In the genomic region with DNA sequence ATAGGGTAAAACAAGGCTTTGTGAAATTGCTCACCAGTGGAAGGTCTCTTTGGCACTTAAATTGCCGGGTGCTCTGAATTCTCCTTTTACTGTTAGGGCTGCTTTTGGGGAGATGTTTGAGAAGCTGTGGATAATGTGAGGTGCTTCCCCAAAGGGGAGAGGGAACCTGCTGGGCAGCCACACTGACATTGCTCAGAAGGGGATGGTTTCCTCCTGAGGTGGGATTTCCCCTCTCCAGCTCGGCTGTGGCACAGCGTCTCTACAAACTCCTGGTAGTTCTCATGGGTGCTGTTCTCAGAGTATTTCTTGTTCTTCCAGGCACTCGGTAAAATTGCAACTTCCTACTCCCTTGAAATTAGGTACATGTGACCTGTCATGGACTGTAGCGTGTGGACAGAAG, we compare ENCODE assay signal across 22 cellular contexts.
DNase-seq lines count a peak whose midpoint lies in the region; ATAC-seq and TF ChIP-seq lines count a peak whose summit lies in the region.
"Had no signal": no experiment of that assay in that cellular context is flagged by ENCODE, and none has a peak within 500 bp of the region (broad histone marks: within the 10 kb centered on the region; RNA-seq: fewer than 3 reads in every experiment).

No MANE protein-coding gene starts in this region.

- no peaks in the 10 kb centered on the region for H3K9me3 ChIP-seq in spleen
- H3K9me3 ChIP-seq: thyroid gland had no signal

- TF ChIP-seq CTCF in spleen (IDR thresholded peaks at IDR 0.05 in 8 of 11, conservative IDR thresholded peaks at IDR 0.05 in 3 of 11): no peak

- peaks cover 0 to 43% (median 25%) of the 10 kb centered on the region in 6 donors for H3K4me1 ChIP-seq in spleen
- H3K4me1 ChIP-seq: thyroid gland had no signal

- DNase-seq in activated effector memory CD4-positive, alpha-beta T cell treated with anti-CD3 and anti-CD28 coated beads, Interleukin-2, amount 50 U/mL, for 16 hours: peak; percentile 57
- no peak for DNase-seq in activated effector memory CD4-positive, alpha-beta T cell treated with Interleukin-2 at 50 U/mL for 16 hours
- DNase-seq in spleen (peak; percentile 17), mesenteric fat pad (ENCODE audit: low spot score) (no peak), GF-D8 (lab: John Stamatoyannopoulos, UW) (no peak)
- DNase-seq: activated gamma-delta T cell; amygdala; DMS 273 treated with DMSO at 0.1 percent for 48 hours; effector CD8-positive, alpha-beta T cell; GDM1; GM23248; KBM-7; NCI-H2107; NCI-H524 treated with DMSO at 0.1 percent for 48 hours; PC-9; retina; T-helper 2 cell; thyroid gland had no signal

- no peak for TF ChIP-seq POLR2A in spleen (IDR thresholded peaks at IDR 0.05)

- intact Hi-C loops in spleen (cut with DNase I; ENCODE audit: low total_unique reads): no loop called here

- H3K4me3 ChIP-seq in spleen: no peak overlapping the region
- H3K4me3 ChIP-seq: BLaER1 treated with 17β-estradiol and CSF1 and Interleukin-3, amounts not matched to agents 10 nM and 100 nM; GM23248; PC-9; thyroid gland had no signal

- no peaks in the 10 kb centered on the region for H3K27me3 ChIP-seq in spleen (replicated peaks in 1 of 7)
- H3K27me3 ChIP-seq: thyroid gland had no signal

- peak; percentile 37 for ATAC-seq in GM21390 (IDR thresholded peaks at IDR 0.05; ENCODE audit: unreplicated experiment)
- peak; percentile 30 for ATAC-seq in HG03565 (IDR thresholded peaks at IDR 0.05; ENCODE audit: unreplicated experiment)
- no peak for ATAC-seq in HG02970 (IDR thresholded peaks at IDR 0.05; ENCODE audit: low FRiP score, unreplicated experiment)

- H3K27ac ChIP-seq in spleen: no peak overlapping the region
- H3K27ac ChIP-seq: BLaER1 treated with 17β-estradiol and CSF1 and Interleukin-3, amounts not matched to agents 10 nM and 100 nM; GM23248; PC-9; thyroid gland had no signal

- 53 to 76% (median 66%) methylated on average over 5 of the region's 5 CpGs for WGBS in spleen, 5 donors

- no peaks in the 10 kb centered on the region for H3K36me3 ChIP-seq in spleen
- H3K36me3 ChIP-seq: BLaER1 treated with 17β-estradiol and CSF1 and Interleukin-3, amounts not matched to agents 10 nM and 100 nM; thyroid gland had no signal

Comparison
In these comparisons a context has a peak if more than half of its experiments do, and no peak if none do; other contexts are left out.
1. DNase-seq: peak in activated effector memory CD4-positive, alpha-beta T cell treated with anti-CD3 and anti-CD28 coated beads, Interleukin-2, amount 50 U/mL, for 16 hours (single experiment) and spleen (single experiment); none in activated effector memory CD4-positive, alpha-beta T cell treated with Interleukin-2 at 50 U/mL for 16 hours (single experiment), mesenteric fat pad (single experiment) and GF-D8 (single experiment).